9 cellular contexts compared by ENCODE assay signal in genomic region chr5:42950091-42950465, GRCh38.
DNase-seq lines count a peak whose midpoint lies in the region; ATAC-seq and TF ChIP-seq lines count a peak whose summit lies in the region.
"Had no signal": no experiment of that assay in that cellular context is flagged by ENCODE, and none has a peak within 500 bp of the region (broad histone marks: within the 10 kb centered on the region; RNA-seq: fewer than 3 reads in every experiment).

No MANE protein-coding gene starts in this region.

- H3K27me3 Mint-ChIP-seq in stimulated activated naive B cell treated with anti-CD40 and anti-IgM and Interleukin-4, amounts not matched to agents 10 μg/mL and 1 μg/mL and 100 μg/mL, for 72 hours, result peaks cover 0 to 11% of the 10 kb centered on the region in 2 donors
- H3K27me3 Mint-ChIP-seq in nephron progenitor cell (ENCODE audit: low read depth, poor library complexity), result peaks cover 11% of the 10 kb centered on the region

- H3K27me3 ChIP-seq in SJSA1 (replicated peaks) (no peaks in the 10 kb centered on the region), esophagus squamous epithelium (peaks cover 3 to 100% (median 6%) of the 10 kb centered on the region in 4 donors)

- peak overlapping the region; percentile 73 for H3K27ac Mint-ChIP-seq in stimulated activated naive B cell treated with anti-CD40 and anti-IgM and Interleukin-4, amounts not matched to agents 10 μg/mL and 1 μg/mL and 100 μg/mL, for 72 hours
- H3K27ac Mint-ChIP-seq in nephron progenitor cell, result no peak overlapping the region

- TF ChIP-seq CTCF in esophagus squamous epithelium (IDR thresholded peaks at IDR 0.05) (no peak), nephron progenitor cell (IDR thresholded peaks at IDR 0.05) (no peak)

- H3K4me1 ChIP-seq in SJSA1 (replicated peaks), result peaks cover 18% of the 10 kb centered on the region
- peaks cover 7 to 56% (median 16%) of the 10 kb centered on the region in 3 donors for H3K4me1 ChIP-seq in esophagus squamous epithelium

- H3K9me3 ChIP-seq in SJSA1 (replicated peaks) (peaks cover 30% of the 10 kb centered on the region), esophagus squamous epithelium (peaks cover 0 to 8% (median 0%) of the 10 kb centered on the region in 3 donors)
- H3K9me3 ChIP-seq: mucosa of descending colon had no signal

- peak; percentile 71 for DNase-seq in SHP77 treated with DMSO at 0.1 percent for 48 hours (lab: John Stamatoyannopoulos, UW)
- DNase-seq in SHP77 (lab: John Stamatoyannopoulos, UW), result no peak
- DNase-seq in SJSA1 (ENCODE audit: low read depth in 1 of 2, low spot score in 2 of 2), result no peak
- DNase-seq in esophagus squamous epithelium (lab: John Stamatoyannopoulos, UW), result no peak
- DNase-seq in stimulated activated naive B cell treated with anti-CD40 and anti-IgM and Interleukin-4, amounts not matched to agents 10 μg/mL and 1 μg/mL and 100 μg/mL, for 72 hours, result no peak
- DNase-seq in stimulated activated CD4-positive, alpha-beta T cell treated with anti-CD3 and anti-CD28 coated beads, Interleukin-1b, Interleukin-23, amount 100 ng/mL, for 48 hours, result no peak
- DNase-seq in nephron progenitor cell, result no peak

- peak overlapping the region; percentile 94 to 95 for H3K4me3 Mint-ChIP-seq in stimulated activated naive B cell treated with anti-CD40 and anti-IgM and Interleukin-4, amounts not matched to agents 10 μg/mL and 1 μg/mL and 100 μg/mL, for 72 hours
- H3K4me3 Mint-ChIP-seq in nephron progenitor cell, result no peak overlapping the region

- H3K27ac ChIP-seq in SJSA1 (peak overlapping the region; percentile 93), esophagus squamous epithelium (peak overlapping the region; percentile 91 to 96 (median 92))

- no peaks in the 10 kb centered on the region for H3K36me3 Mint-ChIP-seq in stimulated activated naive B cell treated with anti-CD40 and anti-IgM and Interleukin-4, amounts not matched to agents 10 μg/mL and 1 μg/mL and 100 μg/mL, for 72 hours
- no peaks in the 10 kb centered on the region for H3K36me3 Mint-ChIP-seq in nephron progenitor cell (ENCODE audit: low read depth)

- intact Hi-C loops in esophagus squamous epithelium (cut with DNase I), result loop anchor here (5.0 kb wide), 1 partner anchor 42 kb away; no protein-coding TSS in a partner anchor

- WGBS in esophagus squamous epithelium, 2 donors, result 17 to 27% methylated on average over 7 of the region's 7 CpGs

- H3K9me3 Mint-ChIP-seq in stimulated activated naive B cell treated with anti-CD40 and anti-IgM and Interleukin-4, amounts not matched to agents 10 μg/mL and 1 μg/mL and 100 μg/mL, for 72 hours, result no peaks in the 10 kb centered on the region
- peaks cover 25% of the 10 kb centered on the region for H3K9me3 Mint-ChIP-seq in nephron progenitor cell

- TF ChIP-seq POLR2A in esophagus squamous epithelium (IDR thresholded peaks at IDR 0.05), result no peak

- H3K4me3 ChIP-seq in SJSA1 (no peak overlapping the region), esophagus squamous epithelium (peak overlapping the region; percentile 43 to 70 (median 61))

- ATAC-seq in stimulated activated naive B cell treated with anti-CD40 and anti-IgM and Interleukin-4, amounts not matched to agents 10 μg/mL and 1 μg/mL and 100 μg/mL, for 72 hours (replicated peaks), result no peak
- no peak for ATAC-seq in HG02981 (IDR thresholded peaks at IDR 0.05; ENCODE audit: unreplicated experiment)

- peaks cover 10 to 34% of the 10 kb centered on the region in 2 donors for H3K4me1 Mint-ChIP-seq in stimulated activated naive B cell treated with anti-CD40 and anti-IgM and Interleukin-4, amounts not matched to agents 10 μg/mL and 1 μg/mL and 100 μg/mL, for 72 hours
- no peaks in the 10 kb centered on the region for H3K4me1 Mint-ChIP-seq in nephron progenitor cell

- H3K36me3 ChIP-seq in SJSA1 (no peaks in the 10 kb centered on the region; the same call in 1 of the 2 replicates), esophagus squamous epithelium (no peaks in the 10 kb centered on the region)
